In genomic region chr10:32326680-32327363, GRCh38 we compare ENCODE assay signal across 14 cellular contexts. TPM values are rescaled to one million over a fixed set of nuclear protein-coding genes. Genes with fewer than 3 reads are reported as not detected.
A peak's percentile ranks its signal among the peaks of the same experiment; 100 is the strongest.
DNase-seq lines count a peak whose midpoint lies in the region; ATAC-seq and FAIRE-seq lines count a peak whose summit lies in the region.
"Had no signal": no experiment of that assay in that cellular context is flagged by ENCODE, and none has a peak within 500 bp of the region (broad histone marks: within the 10 kb centered on the region; RNA-seq: fewer than 3 reads in every experiment).

No MANE protein-coding gene starts in this region.

- H2BK120ac ChIP-seq in mesendoderm (ENCODE audit: low read depth, low read length): no peak overlapping the region

- peak; percentile 48 for FAIRE-seq in GM19239 (lab: Jason Lieb, UNC)
- FAIRE-seq: colon had no signal

- H3K27me3 ChIP-seq in CD4-positive, CD25-positive, alpha-beta regulatory T cell (ENCODE audit: control insufficient read depth, insufficient read depth, low read length): no peaks in the 10 kb centered on the region
- H3K27me3 ChIP-seq in mesendoderm (ENCODE audit: insufficient read depth, low read length, poor library complexity): no peaks in the 10 kb centered on the region
- H3K27me3 ChIP-seq: esophagus squamous epithelium had no signal

- no peak overlapping the region for H3K56ac ChIP-seq in mesendoderm (ENCODE audit: low read length)

- 86 to 88% methylated on average over 1 of the region's 4 CpGs for WGBS in mesodermal cell (ENCODE audit: insufficient coverage in 2 of 2), 2 experiments
- no CpG with 5 or more reads among the region's 4 CpGs for WGBS in mesendoderm (ENCODE audit: extremely low coverage, insufficient coverage, low lambda C conversion rate)

- no peak overlapping the region for H3K9ac ChIP-seq in mesendoderm (ENCODE audit: low read length)

- H3K79me2 ChIP-seq in mesendoderm (ENCODE audit: control insufficient read depth, insufficient read depth, low read length): peaks cover 60% of the 10 kb centered on the region

- no peak for DNase-seq in CD4-positive, CD25-positive, alpha-beta regulatory T cell
- no peak for DNase-seq in GM19239 (ENCODE audit: insufficient read length, low spot score)
- no peak for DNase-seq in kidney tubule cell (ENCODE audit: low spot score)
- DNase-seq in NCI-H82 (lab: John Stamatoyannopoulos, UW): no peak
- DNase-seq in mesendoderm: no peak
- no peak for DNase-seq in NCI-H524 (lab: John Stamatoyannopoulos, UW)
- DNase-seq: activated naive CD4-positive, alpha-beta T cell; esophagus squamous epithelium; nucleus accumbens; substantia nigra had no signal

- H3K4me1 Mint-ChIP-seq in CD4-positive, CD25-positive, alpha-beta regulatory T cell: peaks cover 49 to 90% (median 71%) of the 10 kb centered on the region in 4 donors
- peaks cover 85% of the 10 kb centered on the region for H3K4me1 Mint-ChIP-seq in activated naive CD8-positive, alpha-beta T cell (ENCODE audit: low read depth)

- H3K4me3 Mint-ChIP-seq in CD4-positive, CD25-positive, alpha-beta regulatory T cell: peak overlapping the region; percentile 1 to 72 (median 47)
- H3K4me3 Mint-ChIP-seq in activated naive CD8-positive, alpha-beta T cell: peak overlapping the region; percentile 33

- no peak overlapping the region for H3K4me2 ChIP-seq in mesendoderm (ENCODE audit: low read length)

- H3K36me3 Mint-ChIP-seq in CD4-positive, CD25-positive, alpha-beta regulatory T cell: peaks cover 11% of the 10 kb centered on the region
- H3K36me3 Mint-ChIP-seq in activated naive CD8-positive, alpha-beta T cell: peaks cover 2% of the 10 kb centered on the region

- H3K23ac ChIP-seq in mesendoderm (ENCODE audit: low read length): no peak overlapping the region

- peak overlapping the region; percentile 23 to 85 (median 76) for H3K27ac Mint-ChIP-seq in CD4-positive, CD25-positive, alpha-beta regulatory T cell
- H3K27ac Mint-ChIP-seq in activated naive CD8-positive, alpha-beta T cell: peak overlapping the region; percentile 77

- H3K36me3 ChIP-seq in CD4-positive, CD25-positive, alpha-beta regulatory T cell (ENCODE audit: control insufficient read depth, insufficient read depth, low read length): peaks cover 9% of the 10 kb centered on the region
- peaks cover 13% of the 10 kb centered on the region for H3K36me3 ChIP-seq in mesodermal cell (ENCODE audit: control insufficient read depth, insufficient read depth, low read length)
- H3K36me3 ChIP-seq in mesendoderm (ENCODE audit: control insufficient read depth, insufficient read depth, low read length): no peaks in the 10 kb centered on the region
- H3K36me3 ChIP-seq: esophagus squamous epithelium had no signal

- H3K79me1 ChIP-seq in mesendoderm (ENCODE audit: low read length): peaks cover 12% of the 10 kb centered on the region

- no peaks in the 10 kb centered on the region for H3K27me3 Mint-ChIP-seq in CD4-positive, CD25-positive, alpha-beta regulatory T cell
- H3K27me3 Mint-ChIP-seq in activated naive CD8-positive, alpha-beta T cell: no peaks in the 10 kb centered on the region

- no peaks in the 10 kb centered on the region for H3K9me3 Mint-ChIP-seq in CD4-positive, CD25-positive, alpha-beta regulatory T cell
- no peaks in the 10 kb centered on the region for H3K9me3 Mint-ChIP-seq in activated naive CD8-positive, alpha-beta T cell (ENCODE audit: low read depth)

- no peak overlapping the region for H4K5ac ChIP-seq in mesendoderm (ENCODE audit: low read length)

- H3K27ac ChIP-seq in CD4-positive, CD25-positive, alpha-beta regulatory T cell (ENCODE audit: insufficient read depth, low read length, poor library complexity, severe bottlenecking): peak overlapping the region; percentile 41
- peak overlapping the region; percentile 47 for H3K27ac ChIP-seq in mesodermal cell (ENCODE audit: low read depth, low read length, severe bottlenecking)
- no peak overlapping the region for H3K27ac ChIP-seq in mesendoderm (ENCODE audit: low read depth, low read length)
- H3K27ac ChIP-seq: esophagus squamous epithelium had no signal

- no peak for ATAC-seq in CD4-positive, CD25-positive, alpha-beta regulatory T cell (ENCODE audit: low read depth in 2 of 2)
- ATAC-seq: HCT116 had no signal

- H3K18ac ChIP-seq in mesendoderm (ENCODE audit: low read length): no peak overlapping the region

- H3K4me1 ChIP-seq in CD4-positive, CD25-positive, alpha-beta regulatory T cell (ENCODE audit: control insufficient read depth, insufficient read depth, low read length, poor library complexity, severe bottlenecking): peaks cover 84% of the 10 kb centered on the region
- H3K4me1 ChIP-seq in mesodermal cell (ENCODE audit: control insufficient read depth, insufficient read depth, low read length, poor library complexity, severe bottlenecking) (peaks cover 5% of the 10 kb centered on the region), mesendoderm (ENCODE audit: control insufficient read depth, low read depth, low read length) (peaks cover 11% of the 10 kb centered on the region)

- no peak overlapping the region for H3K4ac ChIP-seq in mesendoderm (ENCODE audit: low read depth, low read length)

- no peak overlapping the region for H4K8ac ChIP-seq in mesendoderm (ENCODE audit: low read depth, low read length)

- no peak overlapping the region for H2AK5ac ChIP-seq in mesendoderm (ENCODE audit: low read length)

- no peak overlapping the region for H2BK15ac ChIP-seq in mesendoderm (replicated peaks; ENCODE audit: low read depth)

- no peak overlapping the region for H2BK5ac ChIP-seq in mesendoderm (ENCODE audit: low read length)

- H3K9me3 ChIP-seq in CD4-positive, CD25-positive, alpha-beta regulatory T cell (ENCODE audit: control insufficient read depth in 2 of 2, low read length in 2 of 2): no peaks in the 10 kb centered on the region
- no peaks in the 10 kb centered on the region for H3K9me3 ChIP-seq in mesodermal cell (ENCODE audit: control insufficient read depth, low read length)
- H3K9me3 ChIP-seq: esophagus squamous epithelium had no signal

- peak overlapping the region; percentile 66 for H3K4me3 ChIP-seq in CD4-positive, CD25-positive, alpha-beta regulatory T cell (ENCODE audit: low read depth, low read length)
- H3K4me3 ChIP-seq in mesodermal cell (ENCODE audit: extremely low read depth, insufficient read depth, low read length, poor library complexity, severe bottlenecking) (no peak overlapping the region), mesendoderm (ENCODE audit: low read length) (no peak overlapping the region)
- H3K4me3 ChIP-seq: esophagus squamous epithelium had no signal

RNA-seq across cellular contexts. Expression of gene EPC1, which starts 20.1 kb away (rescaled TPM):
- total RNA-seq in CD4-positive, CD25-positive, alpha-beta regulatory T cell: 218 TPM
- 10 to 100 TPM; 46.6 to 64.4 (median 56.8) TPM for polyA plus RNA-seq in CD4-positive, CD25-positive, alpha-beta regulatory T cell
- 24.8 TPM for polyA plus RNA-seq in mesodermal cell (2013, experiment 1 of 2)
- 24.5 TPM for polyA plus RNA-seq in mesodermal cell (2013, experiment 2 of 2)
- 24.6 TPM for polyA plus RNA-seq in mesendoderm (2013, experiment 1 of 2)
- 23.4 TPM for polyA plus RNA-seq in mesendoderm (2013, experiment 2 of 2)
